1 cellular context compared by ENCODE assay signal in the genomic region with DNA sequence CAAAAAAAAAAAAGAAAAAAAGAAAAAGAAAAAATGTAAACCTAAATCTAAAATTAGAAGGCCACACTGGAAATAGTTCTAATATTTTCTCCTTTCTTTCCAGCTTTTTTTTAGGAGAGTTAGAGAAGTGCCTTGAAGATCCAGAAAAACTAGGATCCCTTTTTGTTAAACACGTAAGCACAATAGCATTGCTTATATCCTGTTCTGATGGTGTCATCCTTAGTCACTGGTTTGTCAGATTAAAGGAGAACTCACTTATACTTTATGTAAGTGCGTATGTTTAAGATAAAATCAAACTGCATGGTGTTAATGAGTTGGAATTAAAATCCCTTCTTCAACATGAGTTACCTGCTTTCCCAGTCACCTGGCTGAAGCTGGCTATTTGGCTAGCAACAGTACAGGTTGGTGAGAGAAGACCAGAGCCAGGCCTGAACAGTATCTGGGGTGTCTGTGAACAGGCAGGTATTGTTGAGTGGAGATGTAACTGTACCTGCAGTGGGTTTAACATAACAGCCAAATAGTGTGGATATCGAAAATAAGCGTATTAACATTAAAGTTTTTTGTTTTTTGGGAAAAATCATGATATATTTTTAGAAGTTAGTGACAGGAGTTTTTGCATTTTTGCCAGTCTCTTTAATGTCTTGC.
TF ChIP-seq lines count a peak whose summit lies in the region.

No MANE protein-coding gene starts in this region.

TF ChIP-seq in IMR-90, 13 proteins besides CTCF, POLR2A, EP300 and RAD21 (continued from another document):
- TF ChIP-seq, protein P1, sequence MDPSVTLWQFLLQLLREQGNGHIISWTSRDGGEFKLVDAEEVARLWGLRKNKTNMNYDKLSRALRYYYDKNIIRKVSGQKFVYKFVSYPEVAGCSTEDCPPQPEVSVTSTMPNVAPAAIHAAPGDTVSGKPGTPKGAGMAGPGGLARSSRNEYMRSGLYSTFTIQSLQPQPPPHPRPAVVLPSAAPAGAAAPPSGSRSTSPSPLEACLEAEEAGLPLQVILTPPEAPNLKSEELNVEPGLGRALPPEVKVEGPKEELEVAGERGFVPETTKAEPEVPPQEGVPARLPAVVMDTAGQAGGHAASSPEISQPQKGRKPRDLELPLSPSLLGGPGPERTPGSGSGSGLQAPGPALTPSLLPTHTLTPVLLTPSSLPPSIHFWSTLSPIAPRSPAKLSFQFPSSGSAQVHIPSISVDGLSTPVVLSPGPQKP (IDR thresholded peaks at IDR 0.05; ENCODE audit: borderline replicate concordance, low read depth, low read length) = no peak
- TF ChIP-seq RFX5 (IDR thresholded peaks at IDR 0.05; ENCODE audit: low read depth, low read length) (no peak), MXI1 (IDR thresholded peaks at IDR 0.05; ENCODE audit: borderline replicate concordance, low read depth, low read length) (no peak), MAZ (IDR thresholded peaks at IDR 0.05; ENCODE audit: borderline replicate concordance, low read depth, low read length) (no peak), NFE2L2 (IDR thresholded peaks at IDR 0.05; ENCODE audit: low read depth, low read length) (no peak)
